ENCODE assay signal across 9 cellular contexts in genomic region chr7:42237891-42238531, GRCh38. TPM values are rescaled to one million over a fixed set of nuclear protein-coding genes. Genes with fewer than 3 reads are reported as not detected.
DNase-seq lines count a peak whose midpoint lies in the region; ATAC-seq, FAIRE-seq and TF ChIP-seq lines count a peak whose summit lies in the region.
"Had no signal": no experiment of that assay in that cellular context is flagged by ENCODE, and none has a peak within 500 bp of the region (broad histone marks: within the 10 kb centered on the region; RNA-seq: fewer than 3 reads in every experiment).

No MANE protein-coding gene starts in this region.

- H3K4me3 ChIP-seq in GM08714 (ENCODE audit: low read length) (peak overlapping the region; percentile 66; the same call in 1 of the 2 replicates), H1 (ENCODE audit: extremely low read depth in 1 of 4, insufficient read depth in 2 of 4, low read depth in 3 of 4, low read length in 4 of 4) (peak overlapping the region; percentile 63 to 94 (median 74))

- H4K5ac ChIP-seq in H1 (ENCODE audit: insufficient read length, low read depth, low read length): peak overlapping the region; percentile 59

- POLR2A ChIA-PET in H1 (lab: Charles Lee; ENCODE audit: partially characterized antibody): interaction anchor here (0.6 to 2.3 kb wide), 8 partner anchors 9 to 553 kb away, joined by 3 to 8 read pairs (median 4); no protein-coding TSS in a partner anchor

- H3K9me3 Mint-ChIP-seq in type B pancreatic cell: no peaks in the 10 kb centered on the region

- CTCF ChIA-PET in H1 (lab: Charles Lee; ENCODE audit: partially characterized antibody): interaction anchor here (0.9 to 1.0 kb wide), 3 partner anchors 9 to 260 kb away, joined by 3 to 5 read pairs (median 5); no protein-coding TSS in a partner anchor

- H3K4me3 Mint-ChIP-seq in type B pancreatic cell: peak overlapping the region; percentile 90

- no peaks in the 10 kb centered on the region for H3K9me3 ChIP-seq in H1 (ENCODE audit: insufficient read depth in 2 of 2, low read depth in 1 of 2, low read length in 1 of 2)

- H2BK15ac ChIP-seq in H1 (ENCODE audit: low read length): no peak overlapping the region

- no peaks in the 10 kb centered on the region for H3K79me1 ChIP-seq in H1 (ENCODE audit: low read depth, low read length)

- H3K4ac ChIP-seq in H1 (replicated peaks; ENCODE audit: insufficient read length, low read depth, low read length): no peak overlapping the region

- peak overlapping the region; percentile 36; the same call in 1 of the 2 replicates for H3K18ac ChIP-seq in H1 (ENCODE audit: extremely low read depth, low read length)

- H3K14ac ChIP-seq in H1 (ENCODE audit: insufficient read length): no peak overlapping the region

- peaks cover 0 to 31% of the 10 kb centered on the region in 2 experiments; a peak in 2 of 4 replicates for H3K79me2 ChIP-seq in H1 (ENCODE audit: control insufficient read depth in 1 of 2, insufficient read depth in 2 of 2, low read length in 2 of 2)

- no peak for FAIRE-seq in H1 (lab: Jason Lieb, UNC)
- FAIRE-seq: TTC549 had no signal

- H3K27me3 Mint-ChIP-seq in type B pancreatic cell: peaks cover 24% of the 10 kb centered on the region

- 0% methylated on average over 14 of the region's 54 CpGs; no CpG with 5 or more reads in 1 of the 2 experiments for WGBS in H1 (ENCODE audit: extremely low coverage in 1 of 2, insufficient coverage in 1 of 2, insufficient read length in 1 of 2, insufficient replicate concordance in 2 of 2, low coverage in 1 of 2, low lambda C conversion rate in 2 of 2, missing lambda C conversion rate in 1 of 2), 2 experiments

- H3K36me3 Mint-ChIP-seq in type B pancreatic cell: peaks cover 6% of the 10 kb centered on the region

- 0 out of 2 replicates have a peak overlapping the region, but pooled peaks have one; percentile 54 for H2BK5ac ChIP-seq in H1 (ENCODE audit: low read depth, low read length)

- H2BK20ac ChIP-seq in H1 (ENCODE audit: low read length): no peak overlapping the region

- H2AK5ac ChIP-seq in H1 (ENCODE audit: low read depth, low read length): no peak overlapping the region

- DNase-seq in RPMI7951 (ENCODE audit: low read depth) (peak; percentile 81), H1 (ENCODE audit: low read depth in 1 of 2, low spot score in 2 of 2) (peak in 1 of 2 experiments; percentile 81), medulla oblongata (ENCODE audit: extremely low spot score) (peak; percentile 37), type B pancreatic cell (ENCODE audit: extremely low spot score, unreplicated experiment) (peak; percentile 83), NCI-H146 treated with DMSO at 0.1 percent for 48 hours (lab: John Stamatoyannopoulos, UW; ENCODE audit: unreplicated experiment) (no peak), foreskin melanocyte (no peak)

- peaks cover 10% of the 10 kb centered on the region; the same call in 1 of the 2 replicates for H3K23me2 ChIP-seq in H1 (ENCODE audit: low read depth, low read length)

- H3K4me2 ChIP-seq in H1 (ENCODE audit: insufficient read depth in 1 of 2, low read depth in 2 of 2, low read length in 2 of 2): peak overlapping the region; percentile 75 to 97

- no peak overlapping the region for H2BK120ac ChIP-seq in H1 (replicated peaks; ENCODE audit: low read depth, low read length)

- no peak overlapping the region for H3K56ac ChIP-seq in H1 (replicated peaks; ENCODE audit: insufficient read length, low read depth, low read length)

- H4K8ac ChIP-seq in H1 (ENCODE audit: extremely low read depth, insufficient read depth, low read length): 0 out of 2 replicates have a peak overlapping the region, but pooled peaks have one; percentile 63

- peak overlapping the region in 1 of 4 experiments; percentile 30; a peak in 3 of 7 replicates for H3K9ac ChIP-seq in H1 (replicated peaks in 1 of 4; ENCODE audit: extremely low read depth in 1 of 4, low read depth in 3 of 4, low read length in 3 of 4)

- no peak overlapping the region for H4K91ac ChIP-seq in H1 (replicated peaks; ENCODE audit: insufficient read length, low read length)

- H2BK12ac ChIP-seq in H1 (ENCODE audit: low read depth, low read length): no peak overlapping the region

- H3K27ac Mint-ChIP-seq in type B pancreatic cell: peak overlapping the region; percentile 96

- no peaks in the 10 kb centered on the region for H3K36me3 ChIP-seq in H1 (ENCODE audit: control insufficient read depth in 2 of 4, insufficient read depth in 4 of 4, low read length in 3 of 4)

- no peak for TF ChIP-seq POLR2A in H1 (IDR thresholded peaks at IDR 0.05; ENCODE audit: control extremely low read depth in 1 of 2, low read depth in 2 of 2, low read length in 2 of 2)

- TF ChIP-seq EP300 in H1 (IDR thresholded peaks at IDR 0.05; ENCODE audit: borderline replicate concordance in 1 of 2, low read depth in 2 of 2, low read length in 2 of 2): no peak

- TF ChIP-seq CTCF in H1 (IDR thresholded peaks at IDR 0.05; ENCODE audit: control extremely low read depth in 1 of 3, insufficient read depth in 1 of 3, low read depth in 1 of 3, low read length in 3 of 3) (no peak), type B pancreatic cell (conservative IDR thresholded peaks at IDR 0.05) (no peak)

- ATAC-seq in HG02981 (IDR thresholded peaks at IDR 0.05; ENCODE audit: unreplicated experiment): no peak

- H3K23ac ChIP-seq in H1 (ENCODE audit: insufficient read length): no peak overlapping the region

- TF ChIP-seq RAD21 in H1 (IDR thresholded peaks at IDR 0.05 in 1 of 2, conservative IDR thresholded peaks at IDR 0.05 in 1 of 2; ENCODE audit: low read depth in 2 of 2, low read length in 2 of 2): no peak

- H3K27ac ChIP-seq in H1 (ENCODE audit: low read depth, low read length): peak overlapping the region; percentile 63; the same call in 1 of the 2 replicates

- H3K4me1 ChIP-seq in H1 (replicated peaks in 1 of 4; ENCODE audit: control insufficient read depth in 3 of 4, insufficient read depth in 4 of 4, low read length in 3 of 4): peaks cover 0 to 23% (median 11%) of the 10 kb centered on the region in 4 experiments; a peak in 5 of 7 replicates

- H4K20me1 ChIP-seq in H1 (replicated peaks in 1 of 2; ENCODE audit: control insufficient read depth in 1 of 2, insufficient read depth in 2 of 2, low read length in 2 of 2): peaks cover 0 to 2% of the 10 kb centered on the region in 2 experiments

- H3K4me1 Mint-ChIP-seq in type B pancreatic cell (ENCODE audit: unreplicated experiment): peaks cover 52% of the 10 kb centered on the region

- H3K27me3 ChIP-seq in H1 (replicated peaks in 1 of 4; ENCODE audit: control insufficient read depth in 3 of 4, extremely low read depth in 1 of 4, insufficient read depth in 3 of 4, low read length in 3 of 4): peaks cover 0 to 24% (median 13%) of the 10 kb centered on the region in 4 experiments; a peak in 5 of 7 replicates

- 0 out of 2 replicates have a peak overlapping the region, but pooled peaks have one; percentile 61 for H2AFZ ChIP-seq in H1 (ENCODE audit: low read length)

TF ChIP-seq in H1, 55 proteins besides CTCF, POLR2A, EP300 and RAD21:
- peak in 1 of 2 experiments; percentile 5; a peak in 1 of 4 replicates for TF ChIP-seq HDAC2 (IDR thresholded peaks at IDR 0.05; ENCODE audit: borderline replicate concordance in 1 of 2, low read depth in 2 of 2, low read length in 2 of 2)
- TF ChIP-seq JUND (IDR thresholded peaks at IDR 0.05; ENCODE audit: low read length): no peak
- TF ChIP-seq BRCA1 (IDR thresholded peaks at IDR 0.05; ENCODE audit: low read depth, low read length): 0 out of 2 replicates have a peak, but pooled peaks have one; percentile 22
- no peak for TF ChIP-seq SIN3A (conservative IDR thresholded peaks at IDR 0.05 in 1 of 2, IDR thresholded peaks at IDR 0.05 in 1 of 2; ENCODE audit: low read depth in 1 of 2, low read length in 2 of 2)
- TF ChIP-seq PHF8 (conservative IDR thresholded peaks at IDR 0.05; ENCODE audit: low read depth, low read length): no peak
- no peak for TF ChIP-seq POU5F1 (IDR thresholded peaks at IDR 0.05; ENCODE audit: low read depth, low read length)
- peak; percentile 29; the same call in 1 of the 2 replicates for TF ChIP-seq SP1 (IDR thresholded peaks at IDR 0.05; ENCODE audit: low read depth, low read length)
- no peak for TF ChIP-seq SP2 (IDR thresholded peaks at IDR 0.05; ENCODE audit: low read length)
- no peak for TF ChIP-seq CBX8 (IDR thresholded peaks at IDR 0.05; ENCODE audit: borderline replicate concordance, low read depth, low read length)
- no peak for TF ChIP-seq RXRA (IDR thresholded peaks at IDR 0.05; ENCODE audit: insufficient read depth, low read depth, low read length)
- no peak for TF ChIP-seq NANOG (IDR thresholded peaks at IDR 0.05; ENCODE audit: insufficient read depth, low read depth, low read length, poor library complexity, severe bottlenecking)
- TF ChIP-seq CREB1 (IDR thresholded peaks at IDR 0.05): peak; percentile 66
- TF ChIP-seq SAP30 (IDR thresholded peaks at IDR 0.05; ENCODE audit: insufficient read depth, insufficient replicate concordance, low read length): no peak
- peak; percentile 80 for TF ChIP-seq CHD2 (IDR thresholded peaks at IDR 0.05; ENCODE audit: low read length)
- TF ChIP-seq GABPA (IDR thresholded peaks at IDR 0.05; ENCODE audit: borderline replicate concordance, insufficient read depth, low read length): no peak
- TF ChIP-seq CEBPB (IDR thresholded peaks at IDR 0.05; ENCODE audit: low read depth, low read length): peak; percentile 22; the same call in 1 of the 2 replicates

RNA-seq across cellular contexts. Expression of gene GLI3, which starts 1.0 kb away (rescaled TPM):
- total RNA-seq in RPMI7951 (2014; rRNA removed; shearing (Covaris generic)): 7.7 and 10.0 TPM in 2 replicates
- total RNA-seq in H1 (2021; fragmentation: NEBNext Ultra II Directional; extraction: Animal tissue kit (Norgen Biotek cat#: 25700)): 31.1 and 35.4 TPM in 2 replicates
- polyA plus RNA-seq in H1 (2011; rRNA removed): 8.0 and 10.6 TPM in 2 replicates
- polyA plus RNA-seq in H1 (2011; cell fraction: cytosol; rRNA removed): 6.6 TPM
- polyA plus RNA-seq in H1 (2011; cell fraction: nucleus; rRNA removed): 14.8 TPM
- polyA plus RNA-seq in H1 (2012, experiment 1 of 2): 11.4 to 18.7 TPM (median 12.7 TPM) in 4 replicates
- polyA plus RNA-seq in H1 (2012, experiment 2 of 2): 3.0 TPM
- 7.5 TPM for polyA plus RNA-seq in H1 (2013, experiment 1 of 2)
- 8.6 TPM for polyA plus RNA-seq in H1 (2013, experiment 2 of 2)
- polyA minus RNA-seq in H1 (2011; rRNA and poly(A)+ RNA removed): 29.8 and 32.1 TPM in 2 replicates
- 16.4 TPM for polyA minus RNA-seq in H1 (2011; cell fraction: cytosol; rRNA and poly(A)+ RNA removed)
- 27.0 TPM for polyA minus RNA-seq in H1 (2011; cell fraction: nucleus; rRNA and poly(A)+ RNA removed)
- 58.0 and 141 TPM in 2 replicates for total RNA-seq in type B pancreatic cell (ENCODE audit: low replicate concordance)

Comparison
In these comparisons a context has a peak if more than half of its experiments do, and no peak if none do; other contexts are left out.
1. DNase-seq: peak in RPMI7951 (single experiment), medulla oblongata (single experiment) and type B pancreatic cell (single experiment); none in NCI-H146 treated with DMSO at 0.1 percent for 48 hours (single experiment) and foreskin melanocyte (single experiment).